In the genomic region with DNA sequence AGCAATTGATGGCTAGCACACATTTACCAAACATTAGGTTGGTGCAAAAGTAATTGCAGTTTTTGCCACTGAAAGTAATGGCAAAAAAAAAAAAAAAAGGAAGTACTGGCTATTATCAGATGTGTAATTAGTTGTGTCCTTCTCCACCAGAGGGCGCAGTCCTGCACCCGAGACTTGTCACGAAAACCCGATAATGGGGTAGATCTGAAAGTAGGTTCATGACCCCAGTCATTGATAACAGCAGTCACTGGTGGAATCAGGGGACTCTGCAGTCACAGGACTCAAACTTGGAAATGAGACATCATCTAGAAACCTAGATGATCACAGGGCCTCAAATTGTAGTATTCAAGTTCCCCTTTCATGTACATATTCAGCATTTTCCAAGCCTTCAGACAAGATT, we compare ENCODE assay signal across 8 cellular contexts. TPM values are rescaled to one million over a fixed set of nuclear protein-coding genes. Genes with fewer than 3 reads are reported as not detected.
DNase-seq lines count a peak whose midpoint lies in the region; ATAC-seq and TF ChIP-seq lines count a peak whose summit lies in the region.

No MANE protein-coding gene starts in this region.

- H3K4me1 ChIP-seq in Peyer's patch (no peaks in the 10 kb centered on the region), heart left ventricle (peaks cover 0 to 11% (median 0%) of the 10 kb centered on the region in 12 donors), gastrocnemius medialis (no peaks in the 10 kb centered on the region)

- H3K36me3 ChIP-seq in Peyer's patch (no peaks in the 10 kb centered on the region), heart left ventricle (no peaks in the 10 kb centered on the region), gastrocnemius medialis (no peaks in the 10 kb centered on the region)

- H3K4me3 ChIP-seq in Peyer's patch = no peak overlapping the region
- H3K4me3 ChIP-seq in heart left ventricle = no peak overlapping the region
- H3K4me3 ChIP-seq in gastrocnemius medialis = no peak overlapping the region

- H3K9me3 ChIP-seq in Peyer's patch = no peaks in the 10 kb centered on the region
- H3K9me3 ChIP-seq in heart left ventricle = no peaks in the 10 kb centered on the region
- H3K9me3 ChIP-seq in gastrocnemius medialis = no peaks in the 10 kb centered on the region

- H3K27me3 ChIP-seq in Peyer's patch (no peaks in the 10 kb centered on the region), heart left ventricle (no peaks in the 10 kb centered on the region), gastrocnemius medialis (no peaks in the 10 kb centered on the region)

- WGBS in heart left ventricle, 4 donors = 0 to 6% (median 1%) methylated on average over 4 of the region's 4 CpGs

- DNase-seq in AG09319 (ENCODE audit: extremely low read depth, low read depth) (no peak), Peyer's patch (peak in 2 of 3 donors; percentile 77 to 83), activated T-helper 1 cell treated with Interleukin-2 at 50 U/mL for 16 hours (ENCODE audit: low read depth) (peak; percentile 33), heart left ventricle (peak in 4 of 5 donors; percentile 39 to 62 (median 47)), gastrocnemius medialis (no peak)

- in situ Hi-C loops in gastrocnemius medialis (cut with MboI; ENCODE audit: low sequenced_read_pairs in 4 of 4) = no loop called here

- H3K27ac ChIP-seq in Peyer's patch = no peak overlapping the region
- no peak overlapping the region for H3K27ac ChIP-seq in heart left ventricle
- H3K27ac ChIP-seq in gastrocnemius medialis = no peak overlapping the region

- ATAC-seq in GM18511 (IDR thresholded peaks at IDR 0.05; ENCODE audit: unreplicated experiment) = peak; percentile 90
- peak; percentile 76 for ATAC-seq in HG03520 (IDR thresholded peaks at IDR 0.05; ENCODE audit: unreplicated experiment)
- peak in 1 of 4 donors; percentile 13 for ATAC-seq in heart left ventricle
- ATAC-seq in gastrocnemius medialis = no peak
- ATAC-seq in HG02571 (IDR thresholded peaks at IDR 0.05; ENCODE audit: unreplicated experiment) = no peak

- peak; percentile 39 for TF ChIP-seq CTCF in AG09319 (IDR thresholded peaks at IDR 0.05; ENCODE audit: low read depth, low read length)
- TF ChIP-seq CTCF in Peyer's patch (IDR thresholded peaks at IDR 0.05) = peak in 5 of 6 experiments; percentile 46 to 60 (median 59)
- peak in 11 of 12 donors; percentile 31 to 65 (median 52) for TF ChIP-seq CTCF in heart left ventricle (IDR thresholded peaks at IDR 0.05)
- TF ChIP-seq CTCF in gastrocnemius medialis (IDR thresholded peaks at IDR 0.05 in 4 of 5, conservative IDR thresholded peaks at IDR 0.05 in 1 of 5) = peak in 3 of 5 experiments; percentile 16 to 46 (median 17)

- intact Hi-C loops in heart left ventricle (cut with DNase I) (loop anchor here in 5 of 10 donors (1.0 to 10.0 kb wide), 4 partner anchors 25 to 149 kb away; a partner anchor contains a TSS), gastrocnemius medialis (cut with DNase I; ENCODE audit: low total_unique reads) (no loop called here)

- TF ChIP-seq POLR2A in Peyer's patch (IDR thresholded peaks at IDR 0.05) (no peak), heart left ventricle (IDR thresholded peaks at IDR 0.05) (no peak), gastrocnemius medialis (IDR thresholded peaks at IDR 0.05) (no peak)

RNA-seq across cellular contexts. Expression of a gene that starts 13.1 kb away (rescaled TPM):
- total RNA-seq in Peyer's patch (10 to 100 TPM; 24.7 to 29.8 (median 28.6) TPM), heart left ventricle (10 to 100 TPM; 45.3 to 81.1 (median 59.3) TPM), gastrocnemius medialis (10 to 100 TPM; 12.3 to 21.9 (median 20.6) TPM)
- 10 to 100 TPM; 55.5 to 77.9 TPM for polyA plus RNA-seq in heart left ventricle

RNA-seq across cellular contexts. Expression of a gene that starts 26.8 kb away (rescaled TPM):
- total RNA-seq in Peyer's patch = 100 to 1,000 TPM; 796 to 836 (median 832) TPM
- total RNA-seq in heart left ventricle = 100 to 1,000 TPM in 6 of 9 donors, 10 to 100 TPM in 3; 67.0 to 373 (median 154) TPM
- 100 to 1,000 TPM; 219 to 814 TPM for polyA plus RNA-seq in heart left ventricle
- total RNA-seq in gastrocnemius medialis = 100 to 1,000 TPM in 1 of 4 donors, 10 to 100 TPM in 3; 46.1 to 122 (median 81.4) TPM

Comparison
In these comparisons a context has a peak if more than half of its experiments do, and no peak if none do; other contexts are left out.
1. DNase-seq: peak in Peyer's patch (2 of 3), activated T-helper 1 cell treated with Interleukin-2 at 50 U/mL for 16 hours (single experiment) and heart left ventricle (4 of 5); none in AG09319 (single experiment) and gastrocnemius medialis (0 of 2).
2. ATAC-seq: peak in GM18511 (single experiment) and HG03520 (single experiment); none in gastrocnemius medialis (0 of 2) and HG02571 (single experiment).
3. Peak in every context shown above with its lines, with median percentiles within 50 percentile points of each other: CTCF ChIP-seq.